ENCODE assay signal across 8 cellular contexts in the genomic region with DNA sequence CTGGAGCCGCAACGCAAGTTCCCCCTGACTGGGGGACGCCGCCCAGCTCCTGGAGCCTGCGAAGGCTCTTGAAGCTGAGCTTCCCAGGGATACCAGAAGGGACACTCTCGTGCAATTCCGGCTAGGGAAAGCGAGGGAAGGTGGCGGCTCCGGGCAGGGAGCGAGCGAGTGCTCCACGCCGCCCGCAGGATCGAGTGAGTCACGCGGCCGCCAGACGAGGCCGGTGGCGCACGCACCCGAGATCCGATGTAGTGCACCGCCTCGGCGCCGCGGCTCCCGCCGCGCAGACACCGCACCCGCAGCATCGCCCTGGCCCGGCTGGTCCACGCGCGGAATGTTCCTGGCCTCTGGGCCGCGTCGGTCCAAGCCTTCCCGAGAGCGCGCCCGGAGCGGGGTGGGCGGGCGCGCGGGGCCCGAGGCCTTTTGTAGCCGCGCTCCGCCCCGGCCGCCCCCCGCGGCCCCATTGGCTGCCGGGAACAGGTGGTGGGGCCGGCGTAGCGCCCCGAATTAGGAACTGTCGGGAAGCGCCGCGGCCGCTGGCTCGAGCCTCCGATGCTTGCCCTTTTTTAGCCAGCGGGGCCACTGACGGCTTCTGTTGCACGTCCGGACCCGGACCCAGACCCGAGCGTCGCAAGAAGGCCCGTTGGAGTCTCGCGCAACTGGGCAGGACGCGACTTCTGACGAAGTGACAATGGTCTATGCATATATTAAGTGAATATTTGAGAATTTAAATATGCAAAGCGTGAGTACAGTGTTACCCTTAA. TPM values are rescaled to one million over a fixed set of nuclear protein-coding genes. Genes with fewer than 3 reads are reported as not detected.
DNase-seq lines count a peak whose midpoint lies in the region; ATAC-seq lines count a peak whose summit lies in the region.

A gene with protein sequence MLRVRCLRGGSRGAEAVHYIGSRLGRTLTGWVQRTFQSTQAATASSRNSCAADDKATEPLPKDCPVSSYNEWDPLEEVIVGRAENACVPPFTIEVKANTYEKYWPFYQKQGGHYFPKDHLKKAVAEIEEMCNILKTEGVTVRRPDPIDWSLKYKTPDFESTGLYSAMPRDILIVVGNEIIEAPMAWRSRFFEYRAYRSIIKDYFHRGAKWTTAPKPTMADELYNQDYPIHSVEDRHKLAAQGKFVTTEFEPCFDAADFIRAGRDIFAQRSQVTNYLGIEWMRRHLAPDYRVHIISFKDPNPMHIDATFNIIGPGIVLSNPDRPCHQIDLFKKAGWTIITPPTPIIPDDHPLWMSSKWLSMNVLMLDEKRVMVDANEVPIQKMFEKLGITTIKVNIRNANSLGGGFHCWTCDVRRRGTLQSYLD (minus strand): TSS at position 396 of the 764 bp plus-strand sequence. CDS start 91 bp downstream, at position 305.

- H3K27ac ChIP-seq in SJSA1, result no peak within 1 kb of the TSS

- no peaks in the 10 kb centered on the region for H3K36me3 ChIP-seq in SJSA1

- DNase-seq in DMS153 treated with DMSO at 0.1 percent for 48 hours (lab: John Stamatoyannopoulos, UW; ENCODE audit: unreplicated experiment) (peak; percentile 41), SJSA1 (ENCODE audit: low read depth in 1 of 2, low spot score in 2 of 2) (peak; percentile 57 to 84), amniotic stem cell (lab: John Stamatoyannopoulos, UW) (peak; percentile 69), left ventricle myocardium superior (peak; percentile 92), posterior cingulate gyrus (peak; percentile 77 to 98 (median 83)), COLO829 (ENCODE audit: low spot score) (no peak)

- H3K4me1 ChIP-seq in SJSA1 (replicated peaks), result peaks cover 13% of the 10 kb centered on the region

- intact Hi-C loops in left ventricle myocardium superior (cut with micrococcal nuclease), result no loop called here
- intact Hi-C loops in posterior cingulate gyrus (cut with DNase I), result no loop called here

- peaks cover 8% of the 10 kb centered on the region for H3K9me3 ChIP-seq in SJSA1 (replicated peaks)

- H3K4me3 ChIP-seq in SJSA1, result peak within 1 kb of the TSS; percentile 6; the same call in 1 of the 2 replicates

- ATAC-seq in GM19455 (IDR thresholded peaks at IDR 0.05; ENCODE audit: unreplicated experiment) (peak; percentile 87), HG03558 (IDR thresholded peaks at IDR 0.05; ENCODE audit: extremely low read depth, unreplicated experiment) (peak; percentile 66), left ventricle myocardium superior (peak; percentile 97)

- peaks cover 54% of the 10 kb centered on the region for H3K27me3 ChIP-seq in SJSA1 (replicated peaks)

RNA-seq across cellular contexts. Expression of the gene that starts here (rescaled TPM):
- total RNA-seq in SJSA1 (2014; rRNA removed; shearing (Covaris generic)), result not detected in 2 replicates
- 56.4 TPM for total RNA-seq in left ventricle myocardium superior

Comparison
In these comparisons a context has a peak if more than half of its experiments do, and no peak if none do; other contexts are left out.
1. RNA of the gene that starts here (total RNA-seq): 56.4 TPM in left ventricle myocardium superior (single experiment); not detected in SJSA1; every median in the first group is over 10 times any median in the second.
2. Peak in DNase-seq and H3K4me3 ChIP-seq in SJSA1; RNA of the gene not detected or under 1 TPM.
3. Peak in every context shown above with its lines, with median percentiles within 50 percentile points of each other: ATAC-seq.